In the genomic region with DNA sequence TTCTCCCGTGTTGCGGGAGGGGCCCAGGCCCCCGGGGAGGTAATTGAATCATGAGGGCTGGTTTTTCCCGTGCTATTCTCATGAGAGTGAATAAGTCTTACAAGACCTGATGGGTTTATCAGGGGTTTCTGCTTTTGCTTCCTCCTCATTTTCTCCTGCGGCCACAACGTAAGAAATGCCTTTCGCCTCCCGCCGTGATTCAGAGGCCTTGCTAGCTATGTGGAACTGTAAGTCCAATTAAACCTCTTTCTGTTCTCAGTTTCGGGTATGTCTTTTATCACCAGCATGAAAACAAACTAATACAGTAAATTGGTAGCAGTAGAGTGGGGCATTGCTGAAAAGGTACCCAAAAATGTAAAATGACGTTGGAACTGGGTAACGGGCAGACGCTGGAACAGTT, we compare ENCODE assay signal across 22 cellular contexts.
A peak's percentile ranks its signal among the peaks of the same experiment; 100 is the strongest.
DNase-seq lines count a peak whose midpoint lies in the region; ATAC-seq and TF ChIP-seq lines count a peak whose summit lies in the region.
"Had no signal": no experiment of that assay in that cellular context is flagged by ENCODE, and none has a peak within 500 bp of the region (broad histone marks: within the 10 kb centered on the region; RNA-seq: fewer than 3 reads in every experiment).

No MANE protein-coding gene starts in this region.

- H3K4me3 ChIP-seq in GM06990 (replicated peaks; ENCODE audit: low read depth, low read length), result no peak overlapping the region
- H3K4me3 ChIP-seq: A549, BLaER1 had no signal

- no peaks in the 10 kb centered on the region for H3K9me3 Mint-ChIP-seq in nephron progenitor cell

- no peaks in the 10 kb centered on the region for H3K27me3 Mint-ChIP-seq in nephron progenitor cell (ENCODE audit: low read depth, poor library complexity)
- H3K27me3 Mint-ChIP-seq: CD4-positive, alpha-beta memory T cell; CD4-positive, CD25-positive, alpha-beta regulatory T cell; CD8-positive, alpha-beta memory T cell had no signal

- TF ChIP-seq CTCF in GM06990 (IDR thresholded peaks at IDR 0.05; ENCODE audit: insufficient read depth, low read length, poor library complexity, severe bottlenecking) (no peak), VCaP (conservative IDR thresholded peaks at IDR 0.05) (no peak), nephron progenitor cell (IDR thresholded peaks at IDR 0.05) (no peak)

- no peaks in the 10 kb centered on the region for H3K36me3 Mint-ChIP-seq in nephron progenitor cell (ENCODE audit: low read depth)
- H3K36me3 Mint-ChIP-seq: CD14-positive monocyte; CD4-positive, alpha-beta memory T cell; CD4-positive, CD25-positive, alpha-beta regulatory T cell; CD8-positive, alpha-beta memory T cell had no signal

- H3K27me3 ChIP-seq in GM06990 (replicated peaks; ENCODE audit: control insufficient read depth, insufficient read depth, low read length), result no peaks in the 10 kb centered on the region
- H3K27me3 ChIP-seq: BE2C, BLaER1 had no signal

- peak overlapping the region; percentile 42; the same call in 1 of the 2 replicates for H3K27ac ChIP-seq in VCaP
- H3K27ac ChIP-seq: A549, BLaER1 had no signal

- no peak overlapping the region for H3K4me3 Mint-ChIP-seq in nephron progenitor cell
- H3K4me3 Mint-ChIP-seq: CD14-positive monocyte; CD4-positive, alpha-beta memory T cell; CD4-positive, CD25-positive, alpha-beta regulatory T cell; CD8-positive, alpha-beta memory T cell had no signal

- ATAC-seq in GM19035 (IDR thresholded peaks at IDR 0.05; ENCODE audit: unreplicated experiment), result no peak
- ATAC-seq: A549 had no signal

- peak overlapping the region; percentile 57 for H3K27ac Mint-ChIP-seq in nephron progenitor cell
- H3K27ac Mint-ChIP-seq: CD14-positive monocyte; CD4-positive, alpha-beta memory T cell; CD4-positive, CD25-positive, alpha-beta regulatory T cell; CD8-positive, alpha-beta memory T cell had no signal

- DNase-seq in GM06990 (ENCODE audit: extremely low read depth, insufficient read length) (peak; percentile 19), nephron progenitor cell (no peak), AG08395 (ENCODE audit: low spot score) (no peak), SHP77 treated with DMSO at 0.1 percent for 48 hours (lab: John Stamatoyannopoulos, UW) (no peak)
- DNase-seq: BE2C; C1 segment of cervical spinal cord; CD4-positive, alpha-beta memory T cell; CD4-positive, CD25-positive, alpha-beta regulatory T cell; CD8-positive, alpha-beta memory T cell; COR-L47; DMS 273 treated with DMSO at 0.1 percent for 48 hours; DMS153; DMS53; DMS79; DND-41; EL; GDM1 had no signal

- no peaks in the 10 kb centered on the region for H3K36me3 ChIP-seq in GM06990 (ENCODE audit: control insufficient read depth, insufficient read depth, low read length)
- H3K36me3 ChIP-seq: BE2C, BLaER1 had no signal

- H3K4me1 Mint-ChIP-seq in nephron progenitor cell, result no peaks in the 10 kb centered on the region
- H3K4me1 Mint-ChIP-seq: CD14-positive monocyte; CD4-positive, alpha-beta memory T cell; CD4-positive, CD25-positive, alpha-beta regulatory T cell; CD8-positive, alpha-beta memory T cell had no signal
